21 cellular contexts compared by ENCODE assay signal in the genomic region with DNA sequence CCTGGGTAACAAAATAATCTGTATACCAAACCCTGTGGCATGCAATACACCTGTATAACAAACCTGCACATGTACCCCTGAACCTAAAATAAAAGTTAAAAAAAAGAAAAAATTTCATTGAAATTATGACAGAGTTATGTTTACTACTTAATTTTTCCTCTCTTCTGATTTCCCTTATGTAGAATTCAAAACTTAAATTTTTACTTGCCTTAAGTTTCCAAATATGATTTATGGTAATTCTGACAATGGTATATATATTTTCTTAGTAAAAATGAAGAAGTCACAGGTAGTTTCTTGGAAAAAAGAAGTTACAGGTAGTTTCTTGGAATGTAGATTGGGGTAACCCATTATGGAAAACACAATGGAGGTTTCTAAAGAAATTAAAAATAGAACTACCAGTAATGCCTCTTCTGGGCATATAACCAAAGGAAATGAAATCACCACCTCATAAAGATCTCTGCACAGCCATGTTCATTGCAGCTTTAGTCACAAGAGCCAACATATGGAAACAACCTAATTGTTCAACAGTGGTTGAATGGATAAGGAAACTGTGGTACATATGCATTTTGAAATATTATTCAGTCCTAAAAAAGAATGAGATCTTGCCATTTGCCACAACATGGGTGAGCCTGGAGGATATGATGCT.
DNase-seq lines count a peak whose midpoint lies in the region; ATAC-seq and TF ChIP-seq lines count a peak whose summit lies in the region.
"Had no signal": no experiment of that assay in that cellular context is flagged by ENCODE, and none has a peak within 500 bp of the region (broad histone marks: within the 10 kb centered on the region; RNA-seq: fewer than 3 reads in every experiment).

No MANE protein-coding gene starts in this region.

- no peaks in the 10 kb centered on the region for H3K9me3 ChIP-seq in RWPE2 (ENCODE audit: severe bottlenecking)
- H3K9me3 ChIP-seq: ascending aorta, SJCRH30 had no signal

- peaks cover 7% of the 10 kb centered on the region for H3K9me3 Mint-ChIP-seq in activated naive CD4-positive, alpha-beta T cell treated with anti-CD3 and anti-CD28 coated beads, Interleukin-2, amount 10 ng/mL, durations not matched to agents 7 days and 5 days
- H3K9me3 Mint-ChIP-seq: GM23338, neural crest cell had no signal

- intact Hi-C loops in lower leg skin (cut with DNase I; ENCODE audit: low total_unique reads) = no loop called here

- no peak overlapping the region for H3K4me3 Mint-ChIP-seq in activated naive CD4-positive, alpha-beta T cell treated with anti-CD3 and anti-CD28 coated beads, Interleukin-2, amount 10 ng/mL, durations not matched to agents 7 days and 5 days
- H3K4me3 Mint-ChIP-seq: GM23338, neural crest cell had no signal

- peaks cover 29% of the 10 kb centered on the region for H3K4me1 Mint-ChIP-seq in activated naive CD4-positive, alpha-beta T cell treated with anti-CD3 and anti-CD28 coated beads, Interleukin-2, amount 10 ng/mL, durations not matched to agents 7 days and 5 days
- H3K4me1 Mint-ChIP-seq: neural crest cell had no signal

- H3K27me3 ChIP-seq in RWPE2 (ENCODE audit: insufficient read depth, poor library complexity, severe bottlenecking) = no peaks in the 10 kb centered on the region
- H3K27me3 ChIP-seq: ascending aorta, heart right ventricle, SJCRH30 had no signal

- no peak for DNase-seq in activated naive CD4-positive, alpha-beta T cell treated with anti-CD3 and anti-CD28 coated beads, Interleukin-2, amount 10 ng/mL, durations not matched to agents 7 days and 5 days
- DNase-seq in activated naive CD4-positive, alpha-beta T cell treated with anti-CD3 and anti-CD28 coated beads, Interleukin-2, amount 50 U/mL, for 16 hours = no peak
- DNase-seq in RWPE2 (ENCODE audit: low spot score) = no peak
- DNase-seq in cardiac fibroblast (ENCODE audit: low read depth in 2 of 2) = peak; percentile 15 to 57
- no peak for DNase-seq in stimulated activated naive CD8-positive, alpha-beta T cell treated with anti-CD3 and anti-CD28 coated beads, Interleukin-15, Interleukin-2, amounts not matched to agents 100 U/mL and 50 U/mL, for 24 hours
- DNase-seq in stimulated activated CD4-positive, alpha-beta T cell treated with anti-CD3 and anti-CD28 coated beads, Interleukin-1b, Interleukin-23, amount 100 ng/mL, for 48 hours = no peak
- DNase-seq in lower leg skin (ENCODE audit: low spot score in 2 of 2) = no peak
- DNase-seq in NCI-H1694 (lab: John Stamatoyannopoulos, UW) = no peak
- DNase-seq: activated CD4-positive, alpha-beta T cell treated with anti-CD3 and anti-CD28 coated beads for 48 hours; cortex of kidney; GF-D8; heart right ventricle; mesendoderm; NCI-H1436; NCI-H446; SJCRH30; stimulated activated CD4-positive, alpha-beta T cell treated with anti-CD3 and anti-CD28 coated beads, Interleukin-12 subunit alpha, Interleukin-12 subunit beta, amount 100 ng/mL, for 4 hours had no signal

- H3K27me3 Mint-ChIP-seq in activated naive CD4-positive, alpha-beta T cell treated with anti-CD3 and anti-CD28 coated beads, Interleukin-2, amount 10 ng/mL, durations not matched to agents 7 days and 5 days = no peaks in the 10 kb centered on the region

- ATAC-seq in RWPE2 (ENCODE audit: low read depth) = peak; percentile 44; the same call in 1 of the 3 replicates
- peak; percentile 57 for ATAC-seq in stimulated activated naive CD8-positive, alpha-beta T cell treated with anti-CD3 and anti-CD28 coated beads, Interleukin-15, Interleukin-2, amounts not matched to agents 100 U/mL and 50 U/mL, for 24 hours
- ATAC-seq: GM23338, heart right ventricle, K562 had no signal

- H3K4me1 ChIP-seq in RWPE2 (ENCODE audit: insufficient read depth, poor library complexity, severe bottlenecking) = peaks cover 15% of the 10 kb centered on the region
- H3K4me1 ChIP-seq: ascending aorta, SJCRH30 had no signal

- H3K4me3 ChIP-seq in RWPE2 (ENCODE audit: severe bottlenecking) (no peak overlapping the region), cardiac fibroblast (replicated peaks in 1 of 2; ENCODE audit: low read depth in 2 of 2, low read length in 2 of 2) (no peak overlapping the region), lower leg skin (ENCODE audit: low read depth, poor library complexity, severe bottlenecking) (no peak overlapping the region)
- H3K4me3 ChIP-seq: ascending aorta, GM23338, heart right ventricle, K562, SJCRH30 had no signal

- no peak for TF ChIP-seq POLR2A in lower leg skin (IDR thresholded peaks at IDR 0.05)

- H3K36me3 Mint-ChIP-seq in activated naive CD4-positive, alpha-beta T cell treated with anti-CD3 and anti-CD28 coated beads, Interleukin-2, amount 10 ng/mL, durations not matched to agents 7 days and 5 days = peaks cover 44% of the 10 kb centered on the region

- H3K27ac ChIP-seq in RWPE2 (ENCODE audit: poor library complexity, severe bottlenecking) = no peak overlapping the region
- H3K27ac ChIP-seq: ascending aorta, heart right ventricle, SJCRH30 had no signal

- TF ChIP-seq CTCF in RWPE2 (IDR thresholded peaks at IDR 0.05; ENCODE audit: poor library complexity, severe bottlenecking) (no peak), cardiac fibroblast (IDR thresholded peaks at IDR 0.05; ENCODE audit: low read depth, low read length) (no peak), lower leg skin (IDR thresholded peaks at IDR 0.05) (no peak)

- peak overlapping the region; percentile 83 for H3K27ac Mint-ChIP-seq in activated naive CD4-positive, alpha-beta T cell treated with anti-CD3 and anti-CD28 coated beads, Interleukin-2, amount 10 ng/mL, durations not matched to agents 7 days and 5 days
- H3K27ac Mint-ChIP-seq: GM23338 had no signal

- peaks cover 6% of the 10 kb centered on the region; the same call in 1 of the 2 replicates for H3K36me3 ChIP-seq in RWPE2 (ENCODE audit: low read depth)
- H3K36me3 ChIP-seq: ascending aorta, heart right ventricle, SJCRH30 had no signal

- CTCF ChIA-PET in activated naive CD4-positive, alpha-beta T cell treated with anti-CD3 and anti-CD28 coated beads, Interleukin-2, amount 10 ng/mL, durations not matched to agents 7 days and 5 days (lab: Charles Lee) = no interaction called here

Comparison
In these comparisons a context has a peak if more than half of its experiments do, and no peak if none do; other contexts are left out.
1. DNase-seq: peak in cardiac fibroblast (2 of 2); none in activated naive CD4-positive, alpha-beta T cell treated with anti-CD3 and anti-CD28 coated beads, Interleukin-2, amount 10 ng/mL, durations not matched to agents 7 days and 5 days (single experiment), activated naive CD4-positive, alpha-beta T cell treated with anti-CD3 and anti-CD28 coated beads, Interleukin-2, amount 50 U/mL, for 16 hours (single experiment), RWPE2 (single experiment), stimulated activated naive CD8-positive, alpha-beta T cell treated with anti-CD3 and anti-CD28 coated beads, Interleukin-15, Interleukin-2, amounts not matched to agents 100 U/mL and 50 U/mL, for 24 hours (single experiment), stimulated activated CD4-positive, alpha-beta T cell treated with anti-CD3 and anti-CD28 coated beads, Interleukin-1b, Interleukin-23, amount 100 ng/mL, for 48 hours (single experiment), lower leg skin (0 of 2) and NCI-H1694 (single experiment).